In the genomic region with DNA sequence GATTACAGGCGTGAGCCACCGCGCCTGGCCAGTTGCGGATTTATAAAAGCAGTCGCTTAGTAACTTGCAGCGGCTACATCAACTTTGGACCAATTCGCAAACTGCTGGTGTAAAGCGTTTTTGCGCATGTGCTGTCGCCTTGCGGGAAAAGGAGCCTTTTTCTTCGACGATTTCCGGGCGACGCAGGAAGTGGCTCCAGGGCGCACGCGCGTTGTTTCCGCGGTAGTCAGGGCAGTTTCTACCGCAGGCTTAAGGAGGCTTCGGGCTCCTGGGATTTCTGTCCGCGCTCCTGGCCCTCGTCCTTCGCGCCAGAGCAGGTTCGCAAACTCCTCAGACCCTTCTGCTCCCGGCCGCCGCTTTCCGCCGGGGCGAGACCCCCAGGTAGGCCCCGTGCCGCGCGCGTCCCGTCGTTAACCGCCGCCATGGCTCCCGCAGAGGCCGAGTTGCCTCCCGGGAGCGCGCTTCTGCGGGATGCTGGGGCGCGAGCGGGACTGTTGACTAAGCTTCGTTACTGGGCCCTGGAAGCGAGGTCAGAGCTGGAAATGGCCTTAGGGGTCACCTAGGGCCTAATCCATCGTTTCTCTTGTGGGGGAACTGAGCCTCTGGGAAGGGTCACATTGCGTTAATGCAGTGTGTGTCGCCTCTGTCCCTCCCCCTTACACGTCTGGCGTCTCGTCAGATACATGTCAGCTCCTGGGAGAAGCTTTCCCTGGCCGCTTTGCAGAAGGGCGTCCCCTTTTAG, we compare ENCODE assay signal across 1 cellular context.
A peak's percentile ranks its signal among the peaks of the same experiment; 100 is the strongest.
TF ChIP-seq lines count a peak whose summit lies in the region.

Gene RAE1, plus strand, starts transcription at position 214 of the 742 bp plus-strand sequence. CDS start 2,784 bp downstream, outside the sequence.

TF ChIP-seq in K562, 482 proteins besides CTCF, POLR2A, EP300 and RAD21 (continued from another document and continues in another):
- TF ChIP-seq MAZ (CRISPR knock-in tag; conservative IDR thresholded peaks at IDR 0.05 in 1 of 2, IDR thresholded peaks at IDR 0.05 in 1 of 2), result peak; percentile 27 to 59; a peak in 1 of 4 replicates
- TF ChIP-seq IFI16 (CRISPR knock-in tag; IDR thresholded peaks at IDR 0.05), result no peak
- TF ChIP-seq NFXL1 (CRISPR knock-in tag; IDR thresholded peaks at IDR 0.05), result no peak
- TF ChIP-seq SIN3B (IDR thresholded peaks at IDR 0.05; ENCODE audit: low read depth), result peak; percentile 95
- TF ChIP-seq SP2 (IDR thresholded peaks at IDR 0.05; ENCODE audit: extremely low read depth, low read depth, low read length, poor library complexity, severe bottlenecking), result no peak
- TF ChIP-seq PRMT5 (CRISPR knock-in tag; IDR thresholded peaks at IDR 0.05), result no peak
- no peak for TF ChIP-seq MEF2A (IDR thresholded peaks at IDR 0.05; ENCODE audit: control insufficient read depth, low read depth, low read length)
- no peak for TF ChIP-seq FOXO4 (CRISPR knock-in tag; IDR thresholded peaks at IDR 0.05)
- TF ChIP-seq ATF7 (IDR thresholded peaks at IDR 0.05), result peak; percentile 30; the same call in 1 of the 2 replicates
- no peak for TF ChIP-seq NUFIP1 (IDR thresholded peaks at IDR 0.05; ENCODE audit: partially characterized antibody)
- TF ChIP-seq, protein P1, sequence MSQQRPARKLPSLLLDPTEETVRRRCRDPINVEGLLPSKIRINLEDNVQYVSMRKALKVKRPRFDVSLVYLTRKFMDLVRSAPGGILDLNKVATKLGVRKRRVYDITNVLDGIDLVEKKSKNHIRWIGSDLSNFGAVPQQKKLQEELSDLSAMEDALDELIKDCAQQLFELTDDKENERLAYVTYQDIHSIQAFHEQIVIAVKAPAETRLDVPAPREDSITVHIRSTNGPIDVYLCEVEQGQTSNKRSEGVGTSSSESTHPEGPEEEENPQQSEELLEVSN (IDR thresholded peaks at IDR 0.05; ENCODE audit: borderline replicate concordance in 1 of 2, extremely low read depth in 1 of 2, insufficient read depth in 1 of 2, insufficient read length in 1 of 2, low read depth in 1 of 2, low read length in 1 of 2, poor library complexity in 1 of 2, severe bottlenecking in 1 of 2), result peak; percentile 61 to 88
- no peak for TF ChIP-seq PBX2 (CRISPR knock-in tag; IDR thresholded peaks at IDR 0.05; ENCODE audit: low read depth)
- TF ChIP-seq PBX2 (tag; conservative IDR thresholded peaks at IDR 0.05; ENCODE audit: low read depth), result no peak
- TF ChIP-seq ZNF436 (CRISPR knock-in tag; IDR thresholded peaks at IDR 0.05), result no peak
- no peak for TF ChIP-seq MLX (CRISPR knock-in tag; conservative IDR thresholded peaks at IDR 0.05)
- TF ChIP-seq, protein P2, sequence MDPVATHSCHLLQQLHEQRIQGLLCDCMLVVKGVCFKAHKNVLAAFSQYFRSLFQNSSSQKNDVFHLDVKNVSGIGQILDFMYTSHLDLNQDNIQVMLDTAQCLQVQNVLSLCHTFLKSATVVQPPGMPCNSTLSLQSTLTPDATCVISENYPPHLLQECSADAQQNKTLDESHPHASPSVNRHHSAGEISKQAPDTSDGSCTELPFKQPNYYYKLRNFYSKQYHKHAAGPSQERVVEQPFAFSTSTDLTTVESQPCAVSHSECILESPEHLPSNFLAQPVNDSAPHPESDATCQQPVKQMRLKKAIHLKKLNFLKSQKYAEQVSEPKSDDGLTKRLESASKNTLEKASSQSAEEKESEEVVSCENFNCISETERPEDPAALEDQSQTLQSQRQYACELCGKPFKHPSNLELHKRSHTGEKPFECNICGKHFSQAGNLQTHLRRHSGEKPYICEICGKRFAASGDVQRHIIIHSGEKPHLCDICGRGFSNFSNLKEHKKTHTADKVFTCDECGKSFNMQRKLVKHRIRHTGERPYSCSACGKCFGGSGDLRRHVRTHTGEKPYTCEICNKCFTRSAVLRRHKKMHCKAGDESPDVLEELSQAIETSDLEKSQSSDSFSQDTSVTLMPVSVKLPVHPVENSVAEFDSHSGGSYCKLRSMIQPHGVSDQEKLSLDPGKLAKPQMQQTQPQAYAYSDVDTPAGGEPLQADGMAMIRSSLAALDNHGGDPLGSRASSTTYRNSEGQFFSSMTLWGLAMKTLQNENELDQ (CRISPR knock-in tag; IDR thresholded peaks at IDR 0.05; ENCODE audit: borderline replicate concordance), result no peak
- no peak for TF ChIP-seq KLF6 (CRISPR knock-in tag; IDR thresholded peaks at IDR 0.05; ENCODE audit: borderline replicate concordance)
- TF ChIP-seq ZNF124 (CRISPR knock-in tag; IDR thresholded peaks at IDR 0.05), result no peak
- TF ChIP-seq, protein P3, sequence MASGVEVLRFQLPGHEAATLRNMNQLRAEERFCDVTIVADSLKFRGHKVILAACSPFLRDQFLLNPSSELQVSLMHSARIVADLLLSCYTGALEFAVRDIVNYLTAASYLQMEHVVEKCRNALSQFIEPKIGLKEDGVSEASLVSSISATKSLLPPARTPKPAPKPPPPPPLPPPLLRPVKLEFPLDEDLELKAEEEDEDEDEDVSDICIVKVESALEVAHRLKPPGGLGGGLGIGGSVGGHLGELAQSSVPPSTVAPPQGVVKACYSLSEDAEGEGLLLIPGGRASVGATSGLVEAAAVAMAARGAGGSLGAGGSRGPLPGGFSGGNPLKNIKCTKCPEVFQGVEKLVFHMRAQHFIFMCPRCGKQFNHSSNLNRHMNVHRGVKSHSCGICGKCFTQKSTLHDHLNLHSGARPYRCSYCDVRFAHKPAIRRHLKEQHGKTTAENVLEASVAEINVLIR (CRISPR knock-in tag; IDR thresholded peaks at IDR 0.05), result peak; percentile 55
- TF ChIP-seq CSDE1 (IDR thresholded peaks at IDR 0.05), result no peak
- TF ChIP-seq ETS2 (tag; IDR thresholded peaks at IDR 0.05; ENCODE audit: borderline replicate concordance, poor library complexity, severe bottlenecking), result no peak
- TF ChIP-seq LARP7 (IDR thresholded peaks at IDR 0.05), result no peak
- no peak for TF ChIP-seq SNRNP70 (optimal IDR thresholded peaks at IDR 0.05; ENCODE audit: low read depth, low read length)
- no peak for TF ChIP-seq TEAD1 (CRISPR knock-in tag; IDR thresholded peaks at IDR 0.05)
- TF ChIP-seq RHOXF2B (CRISPR knock-in tag; conservative IDR thresholded peaks at IDR 0.05), result no peak
- no peak for TF ChIP-seq XRCC4 (IDR thresholded peaks at IDR 0.05; ENCODE audit: extremely low read depth, insufficient read depth, insufficient read length)
- TF ChIP-seq FOXJ2 (tag; IDR thresholded peaks at IDR 0.05), result no peak
- TF ChIP-seq TSHZ1 (CRISPR knock-in tag; IDR thresholded peaks at IDR 0.05), result no peak
- no peak for TF ChIP-seq HDAC8 (tag; IDR thresholded peaks at IDR 0.05)
- 0 out of 2 replicates have a peak, but pooled peaks have one; percentile 26 for TF ChIP-seq SMAD4 (CRISPR knock-in tag; conservative IDR thresholded peaks at IDR 0.05)
- no peak for TF ChIP-seq ZZZ3 (IDR thresholded peaks at IDR 0.05)
- TF ChIP-seq SIRT6 (IDR thresholded peaks at IDR 0.05; ENCODE audit: low read depth, low read length), result no peak
- no peak for TF ChIP-seq RCOR1 (IDR thresholded peaks at IDR 0.05; ENCODE audit: borderline replicate concordance in 1 of 2, low read depth in 2 of 2, low read length in 2 of 2)
- TF ChIP-seq TAF1 (IDR thresholded peaks at IDR 0.05; ENCODE audit: control insufficient read depth, extremely low read depth, insufficient read depth, low read length, severe bottlenecking), result peak; percentile 53
- TF ChIP-seq, protein P4, sequence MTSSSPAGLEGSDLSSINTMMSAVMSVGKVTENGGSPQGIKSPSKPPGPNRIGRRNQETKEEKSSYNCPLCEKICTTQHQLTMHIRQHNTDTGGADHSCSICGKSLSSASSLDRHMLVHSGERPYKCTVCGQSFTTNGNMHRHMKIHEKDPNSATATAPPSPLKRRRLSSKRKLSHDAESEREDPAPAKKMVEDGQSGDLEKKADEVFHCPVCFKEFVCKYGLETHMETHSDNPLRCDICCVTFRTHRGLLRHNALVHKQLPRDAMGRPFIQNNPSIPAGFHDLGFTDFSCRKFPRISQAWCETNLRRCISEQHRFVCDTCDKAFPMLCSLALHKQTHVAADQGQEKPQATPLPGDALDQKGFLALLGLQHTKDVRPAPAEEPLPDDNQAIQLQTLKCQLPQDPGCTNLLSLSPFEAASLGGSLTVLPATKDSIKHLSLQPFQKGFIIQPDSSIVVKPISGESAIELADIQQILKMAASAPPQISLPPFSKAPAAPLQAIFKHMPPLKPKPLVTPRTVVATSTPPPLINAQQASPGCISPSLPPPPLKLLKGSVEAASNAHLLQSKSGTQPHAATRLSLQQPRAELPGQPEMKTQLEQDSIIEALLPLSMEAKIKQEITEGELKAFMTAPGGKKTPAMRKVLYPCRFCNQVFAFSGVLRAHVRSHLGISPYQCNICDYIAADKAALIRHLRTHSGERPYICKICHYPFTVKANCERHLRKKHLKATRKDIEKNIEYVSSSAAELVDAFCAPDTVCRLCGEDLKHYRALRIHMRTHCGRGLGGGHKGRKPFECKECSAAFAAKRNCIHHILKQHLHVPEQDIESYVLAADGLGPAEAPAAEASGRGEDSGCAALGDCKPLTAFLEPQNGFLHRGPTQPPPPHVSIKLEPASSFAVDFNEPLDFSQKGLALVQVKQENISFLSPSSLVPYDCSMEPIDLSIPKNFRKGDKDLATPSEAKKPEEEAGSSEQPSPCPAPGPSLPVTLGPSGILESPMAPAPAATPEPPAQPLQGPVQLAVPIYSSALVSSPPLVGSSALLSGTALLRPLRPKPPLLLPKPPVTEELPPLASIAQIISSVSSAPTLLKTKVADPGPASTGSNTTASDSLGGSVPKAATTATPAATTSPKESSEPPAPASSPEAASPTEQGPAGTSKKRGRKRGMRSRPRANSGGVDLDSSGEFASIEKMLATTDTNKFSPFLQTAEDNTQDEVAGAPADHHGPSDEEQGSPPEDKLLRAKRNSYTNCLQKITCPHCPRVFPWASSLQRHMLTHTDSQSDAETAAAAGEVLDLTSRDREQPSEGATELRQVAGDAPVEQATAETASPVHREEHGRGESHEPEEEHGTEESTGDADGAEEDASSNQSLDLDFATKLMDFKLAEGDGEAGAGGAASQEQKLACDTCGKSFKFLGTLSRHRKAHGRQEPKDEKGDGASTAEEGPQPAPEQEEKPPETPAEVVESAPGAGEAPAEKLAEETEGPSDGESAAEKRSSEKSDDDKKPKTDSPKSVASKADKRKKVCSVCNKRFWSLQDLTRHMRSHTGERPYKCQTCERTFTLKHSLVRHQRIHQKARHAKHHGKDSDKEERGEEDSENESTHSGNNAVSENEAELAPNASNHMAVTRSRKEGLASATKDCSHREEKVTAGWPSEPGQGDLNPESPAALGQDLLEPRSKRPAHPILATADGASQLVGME (CRISPR knock-in tag; IDR thresholded peaks at IDR 0.05), result 0 out of 2 replicates have a peak, but pooled peaks have one; percentile 7
- no peak for TF ChIP-seq DNMT1 (IDR thresholded peaks at IDR 0.05)
- TF ChIP-seq TBL1XR1 (IDR thresholded peaks at IDR 0.05; ENCODE audit: low read length in 2 of 2), result peak in 1 of 2 experiments; percentile 49; a peak in 1 of 4 replicates
- TF ChIP-seq ARID2 (IDR thresholded peaks at IDR 0.05), result no peak
- no peak for TF ChIP-seq SNAPC5 (CRISPR knock-in tag; IDR thresholded peaks at IDR 0.05)
- TF ChIP-seq SOX6 (IDR thresholded peaks at IDR 0.05), result no peak
